1 cellular context compared by ENCODE assay signal in the genomic region with DNA sequence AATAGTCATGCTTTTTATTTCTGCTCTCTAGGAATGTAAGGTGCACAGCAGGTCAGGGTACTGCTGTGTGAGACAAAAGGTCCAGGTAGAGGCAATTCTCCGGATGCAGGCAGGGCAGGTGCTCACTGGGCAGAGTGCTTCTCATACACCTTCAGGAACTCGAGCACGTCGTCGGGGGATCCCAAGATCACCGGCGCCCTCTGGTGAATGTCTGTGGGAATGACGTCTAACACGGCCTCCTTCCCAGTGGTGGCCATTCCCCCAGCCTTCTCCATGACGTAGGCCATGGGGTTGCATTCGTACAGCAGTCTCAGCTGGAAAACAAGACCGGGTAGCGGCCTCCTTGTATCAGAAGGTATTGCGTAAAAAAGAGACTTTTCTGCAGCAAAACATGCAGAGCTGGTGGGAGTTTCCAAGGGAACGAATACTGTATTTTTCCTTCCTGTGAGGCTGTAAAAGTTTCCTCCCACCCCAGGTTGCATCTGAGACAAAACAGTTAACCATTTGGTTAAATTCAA.
TF ChIP-seq lines count a peak whose summit lies in the region.

No MANE protein-coding gene starts in this region.

TF ChIP-seq in endothelial cell of umbilical vein, 7 proteins besides CTCF, POLR2A, EP300 and RAD21 (continued from another document):
- TF ChIP-seq EZH2 (IDR thresholded peaks at IDR 0.05; ENCODE audit: borderline replicate concordance, low read depth, low read length, severe bottlenecking) (no peak), GATA2 (IDR thresholded peaks at IDR 0.05; ENCODE audit: insufficient read depth, insufficient read length, low read depth, low read length) (no peak), MYC (IDR thresholded peaks at IDR 0.05; ENCODE audit: low read depth, low read length) (no peak), POLR2AphosphoS5 (IDR thresholded peaks at IDR 0.05; ENCODE audit: insufficient read depth, low read depth, low read length) (no peak), FOS (IDR thresholded peaks at IDR 0.05; ENCODE audit: borderline replicate concordance, insufficient read depth, low read length) (no peak)
